In the genomic region with DNA sequence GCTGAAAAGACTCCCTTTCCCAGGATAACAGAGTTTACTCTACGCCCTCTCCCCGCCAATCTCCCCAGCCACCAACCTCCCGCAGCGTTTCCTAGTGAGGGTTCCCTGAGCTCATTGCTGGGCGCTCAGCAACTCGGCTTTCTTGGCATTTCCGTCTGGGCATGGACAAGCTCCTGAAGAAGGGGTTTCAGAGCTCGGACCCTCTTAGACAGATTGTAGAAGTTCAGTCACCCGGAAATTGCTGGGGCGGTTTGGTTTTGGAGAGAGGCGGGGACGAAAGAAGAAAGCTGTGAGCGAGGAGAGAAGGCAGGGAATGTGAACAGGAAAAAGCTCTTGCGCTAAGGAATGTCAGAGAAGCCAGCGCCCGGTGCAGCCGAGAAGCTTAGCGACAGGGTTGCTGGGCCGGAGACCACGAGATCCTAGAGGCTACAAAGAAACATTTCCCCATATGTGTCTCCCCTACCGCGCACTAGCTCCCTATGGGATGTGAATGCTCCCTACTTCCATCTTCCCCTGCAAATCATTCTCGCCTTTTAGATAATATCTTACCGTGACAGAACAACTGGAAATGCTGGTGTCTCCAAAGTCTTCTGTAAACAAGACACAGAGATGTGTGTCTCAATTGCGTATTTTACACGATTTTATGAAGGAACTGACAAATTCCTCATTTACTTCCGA, we compare ENCODE assay signal across 1 cellular context.
TF ChIP-seq lines count a peak whose summit lies in the region.

No MANE protein-coding gene starts in this region.

TF ChIP-seq in HepG2, 621 proteins besides CTCF, POLR2A, EP300 and RAD21 (continued from another document):
- TF ChIP-seq HMGXB3 (CRISPR knock-in tag; IDR thresholded peaks at IDR 0.05; ENCODE audit: borderline replicate concordance) (no peak), RBAK (CRISPR knock-in tag; IDR thresholded peaks at IDR 0.05) (no peak), RCOR2 (CRISPR knock-in tag; IDR thresholded peaks at IDR 0.05) (no peak), SRF (IDR thresholded peaks at IDR 0.05; ENCODE audit: low read depth, low read length) (no peak), ZFP62 (CRISPR knock-in tag; IDR thresholded peaks at IDR 0.05) (no peak), ADNP (CRISPR knock-in tag; IDR thresholded peaks at IDR 0.05) (no peak), KLF9 (CRISPR knock-in tag; IDR thresholded peaks at IDR 0.05; ENCODE audit: low read depth) (no peak), ZSCAN12 (CRISPR knock-in tag; IDR thresholded peaks at IDR 0.05) (no peak), ZNF292 (CRISPR knock-in tag; IDR thresholded peaks at IDR 0.05; ENCODE audit: borderline replicate concordance, low read depth) (no peak), ARHGAP35 (CRISPR knock-in tag; IDR thresholded peaks at IDR 0.05; ENCODE audit: borderline replicate concordance) (no peak), ZNF550 (CRISPR knock-in tag; IDR thresholded peaks at IDR 0.05; ENCODE audit: borderline replicate concordance) (no peak), MAZ (IDR thresholded peaks at IDR 0.05; ENCODE audit: borderline replicate concordance, low read depth, low read length) (no peak), MAZ (CRISPR knock-in tag; IDR thresholded peaks at IDR 0.05; ENCODE audit: low read depth) (no peak), STAG1 (CRISPR knock-in tag; IDR thresholded peaks at IDR 0.05) (no peak), LCORL (IDR thresholded peaks at IDR 0.05) (no peak), LCORL (CRISPR knock-in tag; IDR thresholded peaks at IDR 0.05) (no peak), SSRP1 (CRISPR knock-in tag; IDR thresholded peaks at IDR 0.05) (no peak), ZBTB38 (CRISPR knock-in tag; IDR thresholded peaks at IDR 0.05) (no peak), ZEB1 (IDR thresholded peaks at IDR 0.05; ENCODE audit: insufficient replicate concordance, low read depth) (peak; percentile 20), ELF4 (CRISPR knock-in tag; IDR thresholded peaks at IDR 0.05; ENCODE audit: borderline replicate concordance) (no peak), ZNF282 (IDR thresholded peaks at IDR 0.05; ENCODE audit: partially characterized antibody) (no peak), MAX (IDR thresholded peaks at IDR 0.05) (no peak), SETDB1 (CRISPR knock-in tag; IDR thresholded peaks at IDR 0.05; ENCODE audit: borderline replicate concordance) (no peak), ZNF274 (CRISPR knock-in tag; IDR thresholded peaks at IDR 0.05) (0 out of 2 replicates have a peak, but pooled peaks have one; percentile 28), DPF2 (CRISPR knock-in tag; IDR thresholded peaks at IDR 0.05; ENCODE audit: borderline replicate concordance, low read depth) (no peak), GATAD2A (CRISPR knock-in tag; IDR thresholded peaks at IDR 0.05) (no peak)
- TF ChIP-seq, protein P1, sequence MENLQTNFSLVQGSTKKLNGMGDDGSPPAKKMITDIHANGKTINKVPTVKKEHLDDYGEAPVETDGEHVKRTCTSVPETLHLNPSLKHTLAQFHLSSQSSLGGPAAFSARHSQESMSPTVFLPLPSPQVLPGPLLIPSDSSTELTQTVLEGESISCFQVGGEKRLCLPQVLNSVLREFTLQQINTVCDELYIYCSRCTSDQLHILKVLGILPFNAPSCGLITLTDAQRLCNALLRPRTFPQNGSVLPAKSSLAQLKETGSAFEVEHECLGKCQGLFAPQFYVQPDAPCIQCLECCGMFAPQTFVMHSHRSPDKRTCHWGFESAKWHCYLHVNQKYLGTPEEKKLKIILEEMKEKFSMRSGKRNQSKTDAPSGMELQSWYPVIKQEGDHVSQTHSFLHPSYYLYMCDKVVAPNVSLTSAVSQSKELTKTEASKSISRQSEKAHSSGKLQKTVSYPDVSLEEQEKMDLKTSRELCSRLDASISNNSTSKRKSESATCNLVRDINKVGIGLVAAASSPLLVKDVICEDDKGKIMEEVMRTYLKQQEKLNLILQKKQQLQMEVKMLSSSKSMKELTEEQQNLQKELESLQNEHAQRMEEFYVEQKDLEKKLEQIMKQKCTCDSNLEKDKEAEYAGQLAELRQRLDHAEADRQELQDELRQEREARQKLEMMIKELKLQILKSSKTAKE (CRISPR knock-in tag; IDR thresholded peaks at IDR 0.05; ENCODE audit: borderline replicate concordance): no peak
- TF ChIP-seq, protein P2, sequence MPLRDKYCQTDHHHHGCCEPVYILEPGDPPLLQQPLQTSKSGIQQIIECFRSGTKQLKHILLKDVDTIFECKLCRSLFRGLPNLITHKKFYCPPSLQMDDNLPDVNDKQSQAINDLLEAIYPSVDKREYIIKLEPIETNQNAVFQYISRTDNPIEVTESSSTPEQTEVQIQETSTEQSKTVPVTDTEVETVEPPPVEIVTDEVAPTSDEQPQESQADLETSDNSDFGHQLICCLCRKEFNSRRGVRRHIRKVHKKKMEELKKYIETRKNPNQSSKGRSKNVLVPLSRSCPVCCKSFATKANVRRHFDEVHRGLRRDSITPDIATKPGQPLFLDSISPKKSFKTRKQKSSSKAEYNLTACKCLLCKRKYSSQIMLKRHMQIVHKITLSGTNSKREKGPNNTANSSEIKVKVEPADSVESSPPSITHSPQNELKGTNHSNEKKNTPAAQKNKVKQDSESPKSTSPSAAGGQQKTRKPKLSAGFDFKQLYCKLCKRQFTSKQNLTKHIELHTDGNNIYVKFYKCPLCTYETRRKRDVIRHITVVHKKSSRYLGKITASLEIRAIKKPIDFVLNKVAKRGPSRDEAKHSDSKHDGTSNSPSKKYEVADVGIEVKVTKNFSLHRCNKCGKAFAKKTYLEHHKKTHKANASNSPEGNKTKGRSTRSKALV (CRISPR knock-in tag; IDR thresholded peaks at IDR 0.05): 0 out of 2 replicates have a peak, but pooled peaks have one; percentile 4
- TF ChIP-seq, protein P3, sequence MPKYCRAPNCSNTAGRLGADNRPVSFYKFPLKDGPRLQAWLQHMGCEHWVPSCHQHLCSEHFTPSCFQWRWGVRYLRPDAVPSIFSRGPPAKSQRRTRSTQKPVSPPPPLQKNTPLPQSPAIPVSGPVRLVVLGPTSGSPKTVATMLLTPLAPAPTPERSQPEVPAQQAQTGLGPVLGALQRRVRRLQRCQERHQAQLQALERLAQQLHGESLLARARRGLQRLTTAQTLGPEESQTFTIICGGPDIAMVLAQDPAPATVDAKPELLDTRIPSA (CRISPR knock-in tag; IDR thresholded peaks at IDR 0.05; ENCODE audit: borderline replicate concordance): no peak
- TF ChIP-seq, protein P4, sequence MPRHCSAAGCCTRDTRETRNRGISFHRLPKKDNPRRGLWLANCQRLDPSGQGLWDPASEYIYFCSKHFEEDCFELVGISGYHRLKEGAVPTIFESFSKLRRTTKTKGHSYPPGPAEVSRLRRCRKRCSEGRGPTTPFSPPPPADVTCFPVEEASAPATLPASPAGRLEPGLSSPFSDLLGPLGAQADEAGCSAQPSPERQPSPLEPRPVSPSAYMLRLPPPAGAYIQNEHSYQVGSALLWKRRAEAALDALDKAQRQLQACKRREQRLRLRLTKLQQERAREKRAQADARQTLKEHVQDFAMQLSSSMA (CRISPR knock-in tag; IDR thresholded peaks at IDR 0.05): no peak
- TF ChIP-seq, protein P5, sequence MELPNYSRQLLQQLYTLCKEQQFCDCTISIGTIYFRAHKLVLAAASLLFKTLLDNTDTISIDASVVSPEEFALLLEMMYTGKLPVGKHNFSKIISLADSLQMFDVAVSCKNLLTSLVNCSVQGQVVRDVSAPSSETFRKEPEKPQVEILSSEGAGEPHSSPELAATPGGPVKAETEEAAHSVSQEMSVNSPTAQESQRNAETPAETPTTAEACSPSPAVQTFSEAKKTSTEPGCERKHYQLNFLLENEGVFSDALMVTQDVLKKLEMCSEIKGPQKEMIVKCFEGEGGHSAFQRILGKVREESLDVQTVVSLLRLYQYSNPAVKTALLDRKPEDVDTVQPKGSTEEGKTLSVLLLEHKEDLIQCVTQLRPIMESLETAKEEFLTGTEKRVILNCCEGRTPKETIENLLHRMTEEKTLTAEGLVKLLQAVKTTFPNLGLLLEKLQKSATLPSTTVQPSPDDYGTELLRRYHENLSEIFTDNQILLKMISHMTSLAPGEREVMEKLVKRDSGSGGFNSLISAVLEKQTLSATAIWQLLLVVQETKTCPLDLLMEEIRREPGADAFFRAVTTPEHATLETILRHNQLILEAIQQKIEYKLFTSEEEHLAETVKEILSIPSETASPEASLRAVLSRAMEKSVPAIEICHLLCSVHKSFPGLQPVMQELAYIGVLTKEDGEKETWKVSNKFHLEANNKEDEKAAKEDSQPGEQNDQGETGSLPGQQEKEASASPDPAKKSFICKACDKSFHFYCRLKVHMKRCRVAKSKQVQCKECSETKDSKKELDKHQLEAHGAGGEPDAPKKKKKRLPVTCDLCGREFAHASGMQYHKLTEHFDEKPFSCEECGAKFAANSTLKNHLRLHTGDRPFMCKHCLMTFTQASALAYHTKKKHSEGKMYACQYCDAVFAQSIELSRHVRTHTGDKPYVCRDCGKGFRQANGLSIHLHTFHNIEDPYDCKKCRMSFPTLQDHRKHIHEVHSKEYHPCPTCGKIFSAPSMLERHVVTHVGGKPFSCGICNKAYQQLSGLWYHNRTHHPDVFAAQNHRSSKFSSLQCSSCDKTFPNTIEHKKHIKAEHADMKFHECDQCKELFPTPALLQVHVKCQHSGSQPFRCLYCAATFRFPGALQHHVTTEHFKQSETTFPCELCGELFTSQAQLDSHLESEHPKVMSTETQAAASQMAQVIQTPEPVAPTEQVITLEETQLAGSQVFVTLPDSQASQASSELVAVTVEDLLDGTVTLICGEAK (IDR thresholded peaks at IDR 0.05): no peak
- TF ChIP-seq, protein P5 (CRISPR knock-in tag; IDR thresholded peaks at IDR 0.05): no peak
- TF ChIP-seq, protein P6, sequence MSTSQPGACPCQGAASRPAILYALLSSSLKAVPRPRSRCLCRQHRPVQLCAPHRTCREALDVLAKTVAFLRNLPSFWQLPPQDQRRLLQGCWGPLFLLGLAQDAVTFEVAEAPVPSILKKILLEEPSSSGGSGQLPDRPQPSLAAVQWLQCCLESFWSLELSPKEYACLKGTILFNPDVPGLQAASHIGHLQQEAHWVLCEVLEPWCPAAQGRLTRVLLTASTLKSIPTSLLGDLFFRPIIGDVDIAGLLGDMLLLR (CRISPR knock-in tag; IDR thresholded peaks at IDR 0.05): no peak
- TF ChIP-seq, protein P7, sequence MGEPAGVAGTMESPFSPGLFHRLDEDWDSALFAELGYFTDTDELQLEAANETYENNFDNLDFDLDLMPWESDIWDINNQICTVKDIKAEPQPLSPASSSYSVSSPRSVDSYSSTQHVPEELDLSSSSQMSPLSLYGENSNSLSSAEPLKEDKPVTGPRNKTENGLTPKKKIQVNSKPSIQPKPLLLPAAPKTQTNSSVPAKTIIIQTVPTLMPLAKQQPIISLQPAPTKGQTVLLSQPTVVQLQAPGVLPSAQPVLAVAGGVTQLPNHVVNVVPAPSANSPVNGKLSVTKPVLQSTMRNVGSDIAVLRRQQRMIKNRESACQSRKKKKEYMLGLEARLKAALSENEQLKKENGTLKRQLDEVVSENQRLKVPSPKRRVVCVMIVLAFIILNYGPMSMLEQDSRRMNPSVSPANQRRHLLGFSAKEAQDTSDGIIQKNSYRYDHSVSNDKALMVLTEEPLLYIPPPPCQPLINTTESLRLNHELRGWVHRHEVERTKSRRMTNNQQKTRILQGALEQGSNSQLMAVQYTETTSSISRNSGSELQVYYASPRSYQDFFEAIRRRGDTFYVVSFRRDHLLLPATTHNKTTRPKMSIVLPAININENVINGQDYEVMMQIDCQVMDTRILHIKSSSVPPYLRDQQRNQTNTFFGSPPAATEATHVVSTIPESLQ (CRISPR knock-in tag; conservative IDR thresholded peaks at IDR 0.05): no peak
